1 cellular context compared by ENCODE assay signal in genomic region chr10:124094419-124094785, GRCh38.
TF ChIP-seq lines count a peak whose summit lies in the region.

No MANE protein-coding gene starts in this region.

TF ChIP-seq in WTC11, 78 proteins besides CTCF, POLR2A, EP300 and RAD21 (continued from another document):
- no peak for TF ChIP-seq ZNF219 (CRISPR knock-in tag; IDR thresholded peaks at IDR 0.05; ENCODE audit: borderline replicate concordance)
